1 cellular context compared by ENCODE assay signal in the genomic region with DNA sequence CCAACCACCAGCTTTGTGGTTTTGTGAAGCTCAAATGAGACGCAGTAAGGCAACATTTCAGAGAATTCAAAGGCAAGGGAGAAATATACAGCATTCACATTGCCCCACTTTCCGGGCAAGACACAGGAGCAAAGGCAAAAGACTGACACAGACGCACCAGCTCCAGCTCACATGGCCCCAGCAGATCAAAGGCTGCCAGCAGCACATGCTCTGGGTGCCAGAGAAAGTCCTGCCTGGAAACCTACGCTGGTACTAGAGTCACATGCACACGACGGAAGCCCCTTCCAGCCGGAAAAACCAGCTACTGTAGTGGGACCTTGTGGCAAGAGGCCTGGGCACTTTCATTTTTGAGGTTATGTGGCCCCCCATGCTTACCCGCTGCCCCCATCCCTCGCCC.
TF ChIP-seq lines count a peak whose summit lies in the region.

No MANE protein-coding gene starts in this region.

TF ChIP-seq in HepG2, 621 proteins besides CTCF, POLR2A, EP300 and RAD21:
- TF ChIP-seq RBM22 (optimal IDR thresholded peaks at IDR 0.05; ENCODE audit: low read length) (peak; percentile 42), USF2 (IDR thresholded peaks at IDR 0.05; ENCODE audit: low read depth, low read length) (no peak), USF2 (CRISPR knock-in tag; IDR thresholded peaks at IDR 0.05; ENCODE audit: borderline replicate concordance) (no peak)
